ENCODE assay signal across 15 cellular contexts in the genomic region with DNA sequence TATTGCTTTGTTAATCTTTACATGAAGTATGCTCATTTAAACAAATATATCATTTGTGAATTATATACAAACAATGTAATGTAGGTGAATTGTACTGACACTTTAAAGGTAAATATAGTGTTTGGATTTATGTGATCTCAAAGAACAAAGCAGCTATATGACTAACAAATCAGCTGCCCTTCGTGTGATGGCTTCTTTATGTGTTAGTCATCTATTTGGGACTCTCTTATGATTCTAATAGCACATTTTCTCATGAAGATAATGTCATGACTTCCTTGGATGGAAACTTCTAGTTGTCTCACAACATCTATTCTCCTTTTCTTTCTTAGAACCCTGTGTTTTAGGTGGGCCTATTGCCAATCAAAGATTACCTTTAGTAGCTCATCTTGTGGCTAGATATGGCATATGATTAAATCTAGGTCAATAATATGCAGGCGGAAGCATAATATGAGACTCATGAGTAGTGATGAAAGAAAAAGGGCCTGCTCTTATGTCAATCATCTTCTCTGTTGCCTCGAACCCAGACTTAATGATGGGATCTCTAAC. TPM values are rescaled to one million over a fixed set of nuclear protein-coding genes. Genes with fewer than 3 reads are reported as not detected.
A peak's percentile ranks its signal among the peaks of the same experiment; 100 is the strongest.
DNase-seq lines count a peak whose midpoint lies in the region; ATAC-seq and TF ChIP-seq lines count a peak whose summit lies in the region.
"Had no signal": no experiment of that assay in that cellular context is flagged by ENCODE, and none has a peak within 500 bp of the region (broad histone marks: within the 10 kb centered on the region; RNA-seq: fewer than 3 reads in every experiment).

No MANE protein-coding gene starts in this region.

- whole genome bisulfite sequencing in smooth muscle cell (ENCODE audit: low lambda C conversion rate), result 76% methylated on average over 3 of the region's 3 CpGs

- ATAC-seq in activated naive CD8-positive, alpha-beta T cell treated with anti-CD3 and anti-CD28 coated beads, Interleukin-2, amount 50 U/mL, for 24 hours, result peak; percentile 55
- peak; percentile 94 for ATAC-seq in foreskin keratinocyte
- ATAC-seq in upper lobe of right lung, result no peak
- ATAC-seq: gastrocnemius medialis had no signal

- H3K9me3 ChIP-seq in MM.1S (replicated peaks; ENCODE audit: insufficient read depth, low read length) (no peaks in the 10 kb centered on the region), upper lobe of right lung (no peaks in the 10 kb centered on the region), smooth muscle cell (replicated peaks; ENCODE audit: low read depth) (no peaks in the 10 kb centered on the region)
- H3K9me3 ChIP-seq: gastrocnemius medialis, prostate gland had no signal

- DNase-seq in AG08396 (ENCODE audit: low spot score) (peak; percentile 5), HCEC 1CT (peak; percentile 76), foreskin keratinocyte (peak; percentile 27 to 66), MM.1S (no peak), NCI-H2171 (lab: John Stamatoyannopoulos, UW) (no peak), upper lobe of right lung (no peak), smooth muscle cell (lab: John Stamatoyannopoulos, UW; ENCODE audit: unreplicated experiment) (no peak)
- no peak for DNase-seq in activated naive CD8-positive, alpha-beta T cell treated with anti-CD3 and anti-CD28 coated beads, Interleukin-2, amount 50 U/mL, for 24 hours
- DNase-seq: activated naive CD4-positive, alpha-beta T cell treated with anti-CD3 and anti-CD28 coated beads, Interleukin-2, amount 50 U/mL, for 16 hours; gastrocnemius medialis; GF-D8; NCI-H2029 treated with DMSO at 0.1 percent for 48 hours; SHP77; stimulated activated CD4-positive, alpha-beta T cell treated with anti-CD3 and anti-CD28 coated beads, Interleukin-1b, Interleukin-23, amount 100 ng/mL, for 48 hours had no signal

- H2AFZ ChIP-seq in MM.1S (ENCODE audit: low read length) (no peak overlapping the region), smooth muscle cell (ENCODE audit: low read depth) (no peak overlapping the region)

- TF ChIP-seq CTCF in foreskin keratinocyte (conservative IDR thresholded peaks at IDR 0.05) (no peak), MM.1S (IDR thresholded peaks at IDR 0.05; ENCODE audit: low read length) (no peak), upper lobe of right lung (IDR thresholded peaks at IDR 0.05) (no peak), smooth muscle cell (IDR thresholded peaks at IDR 0.05; ENCODE audit: borderline replicate concordance, insufficient read depth, poor library complexity, severe bottlenecking) (no peak)

- H3K4me1 ChIP-seq in foreskin keratinocyte (no peaks in the 10 kb centered on the region), MM.1S (ENCODE audit: low read length) (peaks cover 5% of the 10 kb centered on the region; the same call in 1 of the 2 replicates), upper lobe of right lung (peaks cover 3% of the 10 kb centered on the region), smooth muscle cell (ENCODE audit: low read depth) (no peaks in the 10 kb centered on the region)
- H3K4me1 ChIP-seq: gastrocnemius medialis, prostate gland had no signal

- peaks cover 17% of the 10 kb centered on the region for H3K9me3 Mint-ChIP-seq in activated naive CD8-positive, alpha-beta T cell treated with anti-CD3 and anti-CD28 coated beads, Interleukin-2, amount 50 U/mL, for 24 hours

- no peaks in the 10 kb centered on the region for H3K9me2 ChIP-seq in MM.1S (replicated peaks; ENCODE audit: insufficient read depth, low read length)

- H4K20me1 ChIP-seq in MM.1S (ENCODE audit: insufficient read depth, low read length), result no peaks in the 10 kb centered on the region
- H4K20me1 ChIP-seq in smooth muscle cell (ENCODE audit: low read depth), result no peaks in the 10 kb centered on the region

- H3K9ac ChIP-seq in MM.1S (ENCODE audit: low read length), result no peak overlapping the region
- H3K9ac ChIP-seq in smooth muscle cell (ENCODE audit: low read depth), result no peak overlapping the region

- H3K4me1 Mint-ChIP-seq in activated naive CD8-positive, alpha-beta T cell treated with anti-CD3 and anti-CD28 coated beads, Interleukin-2, amount 50 U/mL, for 24 hours, result peaks cover 11% of the 10 kb centered on the region

- intact Hi-C loops in upper lobe of right lung (cut with DNase I), result no loop called here

- H3K79me2 ChIP-seq in MM.1S (ENCODE audit: low read length) (no peaks in the 10 kb centered on the region), smooth muscle cell (ENCODE audit: low read depth) (no peaks in the 10 kb centered on the region)

- H3K4me3 ChIP-seq in MM.1S (ENCODE audit: low read length) (no peak overlapping the region), upper lobe of right lung (no peak overlapping the region), smooth muscle cell (no peak overlapping the region)
- H3K4me3 ChIP-seq: gastrocnemius medialis, prostate gland had no signal

- no peak overlapping the region for H3K4me3 Mint-ChIP-seq in activated naive CD8-positive, alpha-beta T cell treated with anti-CD3 and anti-CD28 coated beads, Interleukin-2, amount 50 U/mL, for 24 hours

- no peaks in the 10 kb centered on the region for H3K36me3 ChIP-seq in MM.1S (replicated peaks; ENCODE audit: insufficient read depth, low read length)
- no peaks in the 10 kb centered on the region for H3K36me3 ChIP-seq in upper lobe of right lung
- no peaks in the 10 kb centered on the region for H3K36me3 ChIP-seq in smooth muscle cell (ENCODE audit: low read depth)
- H3K36me3 ChIP-seq: gastrocnemius medialis, prostate gland had no signal

- no peaks in the 10 kb centered on the region for H3K27me3 Mint-ChIP-seq in activated naive CD8-positive, alpha-beta T cell treated with anti-CD3 and anti-CD28 coated beads, Interleukin-2, amount 50 U/mL, for 24 hours

- H3K27ac ChIP-seq in foreskin keratinocyte (no peak overlapping the region), MM.1S (ENCODE audit: low read length) (no peak overlapping the region), upper lobe of right lung (no peak overlapping the region), smooth muscle cell (ENCODE audit: low read depth) (no peak overlapping the region)
- H3K27ac ChIP-seq: gastrocnemius medialis, prostate gland had no signal

- H3K36me3 Mint-ChIP-seq in activated naive CD8-positive, alpha-beta T cell treated with anti-CD3 and anti-CD28 coated beads, Interleukin-2, amount 50 U/mL, for 24 hours (ENCODE audit: low read depth), result peaks cover 6% of the 10 kb centered on the region

- H3K4me2 ChIP-seq in MM.1S (ENCODE audit: low read depth, low read length), result no peak overlapping the region
- H3K4me2 ChIP-seq in smooth muscle cell, result no peak overlapping the region

- no peaks in the 10 kb centered on the region; the same call in 1 of the 2 replicates for H3F3A ChIP-seq in MM.1S (ENCODE audit: insufficient read depth, low read length)
- H3F3A ChIP-seq in smooth muscle cell (ENCODE audit: low read depth), result no peaks in the 10 kb centered on the region

- H3K27me3 ChIP-seq in foreskin keratinocyte, result no peaks in the 10 kb centered on the region
- no peaks in the 10 kb centered on the region for H3K27me3 ChIP-seq in MM.1S (replicated peaks; ENCODE audit: insufficient read depth, low read length)
- H3K27me3 ChIP-seq in upper lobe of right lung, result no peaks in the 10 kb centered on the region
- H3K27me3 ChIP-seq in smooth muscle cell (ENCODE audit: low read depth), result no peaks in the 10 kb centered on the region
- H3K27me3 ChIP-seq: gastrocnemius medialis had no signal

- peak overlapping the region; percentile 72 for H3K27ac Mint-ChIP-seq in activated naive CD8-positive, alpha-beta T cell treated with anti-CD3 and anti-CD28 coated beads, Interleukin-2, amount 50 U/mL, for 24 hours

RNA-seq across cellular contexts. Expression of a gene that starts 45.0 kb away (rescaled TPM):
- total RNA-seq in foreskin keratinocyte (31.9 and 33.1 TPM in 2 replicates), upper lobe of right lung (37.5 TPM), smooth muscle cell (107 and 132 TPM in 2 replicates)
- polyA plus RNA-seq in foreskin keratinocyte (7.9 and 9.5 TPM in 2 replicates), smooth muscle cell (22.0 and 27.9 TPM in 2 replicates)

Comparison
In these comparisons a context has a peak if more than half of its experiments do, and no peak if none do; other contexts are left out.
1. DNase-seq: peak in AG08396 (single experiment), HCEC 1CT (single experiment) and foreskin keratinocyte (2 of 2); none in activated naive CD8-positive, alpha-beta T cell treated with anti-CD3 and anti-CD28 coated beads, Interleukin-2, amount 50 U/mL, for 24 hours (single experiment), MM.1S (single experiment), NCI-H2171 (single experiment), upper lobe of right lung (single experiment) and smooth muscle cell (single experiment).